Comparison of ENCODE assay signal across 8 cellular contexts in the genomic region with DNA sequence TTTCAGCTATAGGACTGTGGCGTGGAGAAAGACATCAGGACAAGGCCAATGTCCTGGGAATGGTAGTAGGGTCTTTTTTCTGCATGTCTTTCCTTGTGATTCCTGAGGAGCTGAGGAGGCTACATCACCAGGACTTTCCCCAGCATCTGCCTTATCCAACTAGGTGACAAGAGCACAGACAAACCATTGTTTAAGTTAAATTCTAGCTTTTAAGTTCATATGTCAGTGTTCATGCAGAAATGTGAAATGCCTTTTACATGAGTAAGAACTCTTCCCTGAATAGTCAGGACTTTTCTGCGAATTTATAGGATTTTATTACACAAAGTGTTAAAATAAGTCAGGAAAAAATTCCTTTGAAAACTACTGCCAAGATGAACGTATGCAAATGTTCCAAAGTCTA.
"Had no signal": no experiment of that assay in that cellular context is flagged by ENCODE, and none has a peak within 500 bp of the region (broad histone marks: within the 10 kb centered on the region; RNA-seq: fewer than 3 reads in every experiment).

No MANE protein-coding gene starts in this region.

- ATAC-seq: GM23338, HepG2, K562 had no signal

- DNase-seq: H9, HCEC 1CT, IMR-90, KG1 had no signal

- H3K27ac Mint-ChIP-seq: GM23338, H9 had no signal

- H3K27ac ChIP-seq: HL-60 had no signal

- H3K9me3 Mint-ChIP-seq: GM23338, H9 had no signal

- H3K4me3 Mint-ChIP-seq: GM23338, H9 had no signal

- H3K4me3 ChIP-seq: GM23338, K562 had no signal
